In the genomic region with DNA sequence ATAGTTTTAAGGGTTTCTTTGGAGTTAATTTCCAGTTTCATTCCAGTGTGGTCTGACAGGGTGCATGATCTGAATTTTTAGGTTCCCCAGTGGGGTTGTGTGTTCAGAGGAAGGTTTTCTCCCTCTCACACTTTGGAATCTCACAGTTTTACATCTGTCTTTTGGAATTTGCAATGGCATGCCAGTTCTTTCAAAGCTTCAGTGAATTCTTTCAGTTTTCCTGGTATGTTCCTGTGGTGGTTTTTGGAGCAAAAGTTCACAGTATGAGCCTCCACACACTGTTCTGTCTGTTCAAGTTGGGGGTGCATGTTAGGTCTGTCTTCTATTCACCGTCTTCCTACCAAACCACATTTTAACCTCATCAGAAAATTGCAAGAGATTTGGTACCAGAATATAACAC, we compare ENCODE assay signal across 18 cellular contexts.
DNase-seq lines count a peak whose midpoint lies in the region; ATAC-seq, FAIRE-seq and TF ChIP-seq lines count a peak whose summit lies in the region.
"Had no signal": no experiment of that assay in that cellular context is flagged by ENCODE, and none has a peak within 500 bp of the region (broad histone marks: within the 10 kb centered on the region; RNA-seq: fewer than 3 reads in every experiment).

No MANE protein-coding gene starts in this region.

- no peaks in the 10 kb centered on the region for H3K4me1 ChIP-seq in HepG2 (ENCODE audit: insufficient read depth, low read length)
- H3K4me1 ChIP-seq: A549, SJCRH30 had no signal

- H3K4me2 ChIP-seq in HepG2 (ENCODE audit: low read depth, low read length), result no peak overlapping the region
- H3K4me2 ChIP-seq: A549 had no signal

- H4K20me1 ChIP-seq in HepG2 (ENCODE audit: insufficient read depth, low read length), result no peaks in the 10 kb centered on the region

- H3K27me3 ChIP-seq in dorsolateral prefrontal cortex (no peaks in the 10 kb centered on the region), HepG2 (ENCODE audit: control insufficient read depth in 1 of 2, insufficient read depth in 2 of 2, low read length in 2 of 2) (no peaks in the 10 kb centered on the region)
- H3K27me3 ChIP-seq: SJCRH30 had no signal

- ATAC-seq in HepG2, result no peak
- ATAC-seq: A549 had no signal

- peak; percentile 51 for DNase-seq in EL
- DNase-seq in amniotic epithelial cell (ENCODE audit: low read depth), result peak; percentile 6
- DNase-seq in fibroblast of pulmonary artery (ENCODE audit: low read depth), result peak; percentile 0
- peak; percentile 31 for DNase-seq in non-pigmented ciliary epithelial cell (ENCODE audit: low read depth)
- DNase-seq in activated CD4-positive, CD25-positive, alpha-beta regulatory T cell treated with anti-CD3 and anti-CD28 coated beads, Interleukin-2, amount 50 U/mL, for 72 hours, result no peak
- DNase-seq in dorsolateral prefrontal cortex, result no peak
- DNase-seq in chondrocyte (ENCODE audit: low spot score), result no peak
- DNase-seq in HepG2 (ENCODE audit: low spot score), result no peak
- DNase-seq: CD4-positive, CD25-positive, alpha-beta regulatory T cell; DMS79 treated with DMSO at 0.1 percent for 48 hours; HCEC 1CT; NCI-H1436 treated with DMSO at 0.1 percent for 48 hours; NCI-H2107; NCI-H345; NCI-H526 treated with DMSO at 0.1 percent for 48 hours; RPMI8226 had no signal

- no peak for FAIRE-seq in HepG2 (lab: Jason Lieb, UNC)
- FAIRE-seq: A549 had no signal

- no peak overlapping the region for H3K4me3 Mint-ChIP-seq in chondrocyte (ENCODE audit: unreplicated experiment)
- H3K4me3 Mint-ChIP-seq: CD4-positive, CD25-positive, alpha-beta regulatory T cell had no signal

- CTCF ChIA-PET in HepG2 (lab: Yijun Ruan, JAX; ENCODE audit: low intra/inter-chr PET ratio, low total read pairs), result no interaction called here

- H3K27me3 Mint-ChIP-seq in chondrocyte (ENCODE audit: low read depth), result peaks cover 2% of the 10 kb centered on the region
- H3K27me3 Mint-ChIP-seq: CD4-positive, CD25-positive, alpha-beta regulatory T cell had no signal

- H3K36me3 ChIP-seq in HepG2 (replicated peaks in 1 of 2; ENCODE audit: control insufficient read depth in 1 of 2, insufficient read depth in 2 of 2, low read length in 2 of 2), result no peaks in the 10 kb centered on the region
- H3K36me3 ChIP-seq: SJCRH30 had no signal

- no peak overlapping the region for H3K27ac ChIP-seq in dorsolateral prefrontal cortex
- H3K27ac ChIP-seq in HepG2 (ENCODE audit: extremely low read length, insufficient read depth, low read length), result no peak overlapping the region
- H3K27ac ChIP-seq: A549, SJCRH30 had no signal

- BruUV-seq in HepG2 (replicated peaks; lab: Mats Ljungman, UMichigan), result no TSS peak

- no peak overlapping the region for H2AFZ ChIP-seq in HepG2 (ENCODE audit: low read length)

- no peak for TF ChIP-seq RAD21 in HepG2 (CRISPR knock-in tag; IDR thresholded peaks at IDR 0.05)

- peaks cover 12% of the 10 kb centered on the region for H3K4me1 Mint-ChIP-seq in chondrocyte (ENCODE audit: low read depth)
- H3K4me1 Mint-ChIP-seq: CD4-positive, CD25-positive, alpha-beta regulatory T cell had no signal

- intact Hi-C loops in dorsolateral prefrontal cortex (cut with DNase I), result no loop called here
- intact Hi-C loops in HepG2 (cut with micrococcal nuclease; ENCODE audit: unreplicated experiment), result no loop called here

- WGBS in HepG2 (ENCODE audit: low lambda C conversion rate), result 0% methylated on average over 1 of the region's 1 CpG

- POLR2A ChIA-PET in HepG2 (lab: Yijun Ruan, JAX), result no interaction called here

- H3K9me3 Mint-ChIP-seq in chondrocyte (ENCODE audit: low read depth), result peaks cover 17% of the 10 kb centered on the region

- H3K9me3 ChIP-seq in HepG2 (ENCODE audit: low read length), result peaks cover 20% of the 10 kb centered on the region; the same call in 1 of the 2 replicates
- H3K9me3 ChIP-seq: A549, SJCRH30 had no signal

- in situ Hi-C loops in HepG2 (cut with HindIII; ENCODE audit: extremely low pct_ligation_motif_present, low pct_unique_long_range_greater_than_20kb), result no loop called here

- TF ChIP-seq CTCF in fibroblast of pulmonary artery (IDR thresholded peaks at IDR 0.05; ENCODE audit: low read length, missing control alignments), result no peak
- TF ChIP-seq CTCF in dorsolateral prefrontal cortex (IDR thresholded peaks at IDR 0.05 in 54 of 56, conservative IDR thresholded peaks at IDR 0.05 in 2 of 56; ENCODE audit: low read depth in 1 of 56, partially characterized antibody in 56 of 56), result no peak
- no peak for TF ChIP-seq CTCF in chondrocyte (IDR thresholded peaks at IDR 0.05)
- TF ChIP-seq CTCF in HepG2 (CRISPR knock-in tag; IDR thresholded peaks at IDR 0.05), result no peak

- H3K4me3 ChIP-seq in fibroblast of pulmonary artery (replicated peaks; ENCODE audit: low read depth, low read length) (no peak overlapping the region), dorsolateral prefrontal cortex (no peak overlapping the region), HepG2 (replicated peaks in 1 of 3; ENCODE audit: insufficient read depth in 1 of 3, low read depth in 2 of 3, low read length in 3 of 3) (no peak overlapping the region)
- H3K4me3 ChIP-seq: A549, SJCRH30 had no signal

- H3K36me3 Mint-ChIP-seq in chondrocyte (ENCODE audit: low read depth), result no peaks in the 10 kb centered on the region
- H3K36me3 Mint-ChIP-seq: CD4-positive, CD25-positive, alpha-beta regulatory T cell had no signal

- TF ChIP-seq EP300 in HepG2 (IDR thresholded peaks at IDR 0.05; ENCODE audit: low read depth in 2 of 2, low read length in 2 of 2), result no peak
- no peak for TF ChIP-seq EP300 in HepG2 (CRISPR knock-in tag; IDR thresholded peaks at IDR 0.05; ENCODE audit: borderline replicate concordance)

- no peak for TF ChIP-seq POLR2A in HepG2 (IDR thresholded peaks at IDR 0.05; ENCODE audit: insufficient read depth in 1 of 2, low read depth in 2 of 2, low read length in 2 of 2)

- no peak overlapping the region for H3K9ac ChIP-seq in HepG2 (ENCODE audit: insufficient read depth, low read depth, low read length)

- H3K27ac Mint-ChIP-seq in chondrocyte (ENCODE audit: unreplicated experiment), result no peak overlapping the region
- H3K27ac Mint-ChIP-seq: CD4-positive, CD25-positive, alpha-beta regulatory T cell had no signal

- no peaks in the 10 kb centered on the region for H3K79me2 ChIP-seq in HepG2 (ENCODE audit: insufficient read depth, low read length)

TF ChIP-seq in HepG2, 621 proteins besides CTCF, POLR2A, EP300 and RAD21 (continues in another document):
- no peak for TF ChIP-seq WIZ (CRISPR knock-in tag; IDR thresholded peaks at IDR 0.05)
- TF ChIP-seq ZNF614 (CRISPR knock-in tag; IDR thresholded peaks at IDR 0.05; ENCODE audit: borderline replicate concordance), result no peak
- TF ChIP-seq SRSF4 (IDR thresholded peaks at IDR 0.05; ENCODE audit: low read depth, low read length, poor library complexity, severe bottlenecking), result no peak
- TF ChIP-seq ATF7-NPFF (CRISPR knock-in tag; IDR thresholded peaks at IDR 0.05; ENCODE audit: low read depth), result no peak
- TF ChIP-seq SKI (IDR thresholded peaks at IDR 0.05; ENCODE audit: partially characterized antibody), result no peak
- TF ChIP-seq TOPORS (CRISPR knock-in tag; IDR thresholded peaks at IDR 0.05), result no peak
- TF ChIP-seq FOXO1 (CRISPR knock-in tag; IDR thresholded peaks at IDR 0.05), result no peak
- TF ChIP-seq, protein P1, sequence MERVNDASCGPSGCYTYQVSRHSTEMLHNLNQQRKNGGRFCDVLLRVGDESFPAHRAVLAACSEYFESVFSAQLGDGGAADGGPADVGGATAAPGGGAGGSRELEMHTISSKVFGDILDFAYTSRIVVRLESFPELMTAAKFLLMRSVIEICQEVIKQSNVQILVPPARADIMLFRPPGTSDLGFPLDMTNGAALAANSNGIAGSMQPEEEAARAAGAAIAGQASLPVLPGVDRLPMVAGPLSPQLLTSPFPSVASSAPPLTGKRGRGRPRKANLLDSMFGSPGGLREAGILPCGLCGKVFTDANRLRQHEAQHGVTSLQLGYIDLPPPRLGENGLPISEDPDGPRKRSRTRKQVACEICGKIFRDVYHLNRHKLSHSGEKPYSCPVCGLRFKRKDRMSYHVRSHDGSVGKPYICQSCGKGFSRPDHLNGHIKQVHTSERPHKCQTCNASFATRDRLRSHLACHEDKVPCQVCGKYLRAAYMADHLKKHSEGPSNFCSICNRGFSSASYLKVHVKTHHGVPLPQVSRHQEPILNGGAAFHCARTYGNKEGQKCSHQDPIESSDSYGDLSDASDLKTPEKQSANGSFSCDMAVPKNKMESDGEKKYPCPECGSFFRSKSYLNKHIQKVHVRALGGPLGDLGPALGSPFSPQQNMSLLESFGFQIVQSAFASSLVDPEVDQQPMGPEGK (CRISPR knock-in tag; IDR thresholded peaks at IDR 0.05), result no peak
- no peak for TF ChIP-seq ZNF75D (CRISPR knock-in tag; IDR thresholded peaks at IDR 0.05; ENCODE audit: borderline replicate concordance)
- no peak for TF ChIP-seq TFDP2 (CRISPR knock-in tag; IDR thresholded peaks at IDR 0.05)
- no peak for TF ChIP-seq BCL3 (CRISPR knock-in tag; IDR thresholded peaks at IDR 0.05)
- TF ChIP-seq ZNF510 (CRISPR knock-in tag; IDR thresholded peaks at IDR 0.05; ENCODE audit: low read depth), result no peak
- no peak for TF ChIP-seq SATB2 (CRISPR knock-in tag; IDR thresholded peaks at IDR 0.05)

Comparison
In these comparisons a context has a peak if more than half of its experiments do, and no peak if none do; other contexts are left out.
1. DNase-seq: peak in EL (single experiment), amniotic epithelial cell (single experiment), fibroblast of pulmonary artery (single experiment) and non-pigmented ciliary epithelial cell (single experiment); none in activated CD4-positive, CD25-positive, alpha-beta regulatory T cell treated with anti-CD3 and anti-CD28 coated beads, Interleukin-2, amount 50 U/mL, for 72 hours (single experiment), dorsolateral prefrontal cortex (0 of 10), chondrocyte (single experiment) and HepG2 (single experiment).